Comparison of ENCODE assay signal across 8 cellular contexts in the genomic region with DNA sequence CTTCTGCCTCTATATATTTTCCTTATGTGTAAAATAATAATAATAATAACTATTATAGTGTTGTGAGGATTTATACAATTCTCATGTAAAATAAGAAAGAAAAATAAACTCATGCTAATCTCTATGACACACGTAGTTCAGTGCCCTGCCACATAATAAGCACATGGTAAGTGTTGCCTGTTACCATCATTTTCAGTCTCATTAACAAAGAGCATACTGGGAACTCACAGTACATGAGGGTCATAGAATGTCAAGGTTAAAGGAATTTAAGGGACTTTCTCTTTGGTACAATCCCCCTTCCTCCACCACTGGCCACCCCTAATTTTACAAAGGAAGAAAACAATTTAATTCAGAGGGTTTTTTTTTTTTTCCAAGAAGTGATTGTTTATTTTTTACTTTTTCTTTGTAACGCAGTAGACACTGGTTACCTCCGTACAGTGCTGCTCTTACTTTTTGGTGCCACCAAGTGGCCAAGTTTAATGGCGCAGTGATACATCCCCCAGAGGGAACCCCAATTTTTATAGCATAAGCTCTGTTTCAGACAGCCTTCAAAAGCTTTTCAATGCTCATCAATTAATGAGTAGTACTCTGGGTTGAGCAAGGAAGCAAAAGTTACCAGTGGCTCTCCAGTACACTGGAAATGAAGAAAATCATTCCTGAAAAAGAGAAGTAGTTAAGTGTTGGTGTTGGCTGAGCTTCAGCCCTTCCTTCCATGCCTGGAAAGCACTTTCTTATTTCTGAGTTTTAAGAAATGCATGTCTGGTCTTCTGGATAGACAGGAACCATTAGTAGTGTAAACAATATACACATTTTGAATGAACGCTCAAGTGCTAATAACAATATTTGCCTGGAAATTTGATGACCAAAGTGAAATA.
DNase-seq lines count a peak whose midpoint lies in the region; ATAC-seq and TF ChIP-seq lines count a peak whose summit lies in the region.

No MANE protein-coding gene starts in this region.

- peak; percentile 91 for ATAC-seq in HG02588 (IDR thresholded peaks at IDR 0.05; ENCODE audit: unreplicated experiment)
- no peak for ATAC-seq in thoracic aorta (ENCODE audit: insufficient number of reproducible peaks, low FRiP score, low read depth)

- H3K9ac ChIP-seq in endodermal cell (ENCODE audit: extremely low read depth, low read length, poor library complexity, severe bottlenecking) = no peak overlapping the region

- H3K27ac Mint-ChIP-seq in endodermal cell (no peak overlapping the region), nephron progenitor cell (no peak overlapping the region)

- DNase-seq in NCI-H748 (lab: John Stamatoyannopoulos, UW; ENCODE audit: unreplicated experiment) = peak; percentile 32
- no peak for DNase-seq in NCI-H748 treated with DMSO at 0.1 percent for 48 hours (lab: John Stamatoyannopoulos, UW)
- DNase-seq in NAMALWA (ENCODE audit: low spot score) = peak; percentile 63
- DNase-seq in activated CD4-positive, alpha-beta T cell treated with anti-CD3 and anti-CD28 coated beads, Interleukin-2, amount 50 U/mL, for 1 hour = peak; percentile 42
- peak; percentile 79 for DNase-seq in endodermal cell
- DNase-seq in nephron progenitor cell = peak; percentile 43
- no peak for DNase-seq in thoracic aorta (ENCODE audit: low spot score)

- 52 to 57% methylated on average over 2 to 5 of the region's 5 CpGs for WGBS in endodermal cell (ENCODE audit: insufficient coverage in 1 of 2, insufficient read length in 1 of 2), 2 experiments

- peak; percentile 90 for TF ChIP-seq CTCF in endodermal cell (conservative IDR thresholded peaks at IDR 0.05)
- peak; percentile 66 for TF ChIP-seq CTCF in nephron progenitor cell (IDR thresholded peaks at IDR 0.05)
- TF ChIP-seq CTCF in thoracic aorta (IDR thresholded peaks at IDR 0.05) = peak; percentile 54

- no peak overlapping the region for H3K4me3 ChIP-seq in endodermal cell (ENCODE audit: low read length)
- H3K4me3 ChIP-seq in thoracic aorta = peak overlapping the region; percentile 43

- no peak overlapping the region for H3K27ac ChIP-seq in endodermal cell (ENCODE audit: low read depth, low read length)
- no peak overlapping the region for H3K27ac ChIP-seq in thoracic aorta

- H3K9me3 Mint-ChIP-seq in endodermal cell (no peaks in the 10 kb centered on the region), nephron progenitor cell (peaks cover 9% of the 10 kb centered on the region)

- H3K27me3 ChIP-seq in endodermal cell (ENCODE audit: control insufficient read depth, insufficient read depth, low read length, poor library complexity, severe bottlenecking) (no peaks in the 10 kb centered on the region), thoracic aorta (replicated peaks; ENCODE audit: insufficient read depth) (no peaks in the 10 kb centered on the region)

- H3K36me3 Mint-ChIP-seq in endodermal cell (ENCODE audit: low read depth) = no peaks in the 10 kb centered on the region
- H3K36me3 Mint-ChIP-seq in nephron progenitor cell (ENCODE audit: low read depth) = no peaks in the 10 kb centered on the region

- H3K4me1 Mint-ChIP-seq in endodermal cell = peaks cover 6% of the 10 kb centered on the region
- H3K4me1 Mint-ChIP-seq in nephron progenitor cell = no peaks in the 10 kb centered on the region

- H3K4me3 Mint-ChIP-seq in endodermal cell (no peak overlapping the region), nephron progenitor cell (no peak overlapping the region)

- H3K36me3 ChIP-seq in endodermal cell (ENCODE audit: control insufficient read depth, insufficient read depth, low read length) (no peaks in the 10 kb centered on the region), thoracic aorta (no peaks in the 10 kb centered on the region)

- no peaks in the 10 kb centered on the region for H3K9me3 ChIP-seq in endodermal cell (ENCODE audit: control insufficient read depth, low read length)
- no peaks in the 10 kb centered on the region for H3K9me3 ChIP-seq in thoracic aorta

- H3K27me3 Mint-ChIP-seq in endodermal cell (ENCODE audit: insufficient read depth) (no peaks in the 10 kb centered on the region), nephron progenitor cell (ENCODE audit: low read depth, poor library complexity) (peaks cover 3% of the 10 kb centered on the region)

- H3K4me1 ChIP-seq in endodermal cell (ENCODE audit: control insufficient read depth, insufficient read depth, low read length) = no peaks in the 10 kb centered on the region
- peaks cover 0 to 6% of the 10 kb centered on the region in 2 donors for H3K4me1 ChIP-seq in thoracic aorta (ENCODE audit: control insufficient read depth in 1 of 2, low read depth in 2 of 2)

Comparison
In these comparisons a context has a peak if more than half of its experiments do, and no peak if none do; other contexts are left out.
1. DNase-seq: peak in NCI-H748 (single experiment), NAMALWA (single experiment), activated CD4-positive, alpha-beta T cell treated with anti-CD3 and anti-CD28 coated beads, Interleukin-2, amount 50 U/mL, for 1 hour (single experiment), endodermal cell (single experiment) and nephron progenitor cell (single experiment); none in NCI-H748 treated with DMSO at 0.1 percent for 48 hours (single experiment) and thoracic aorta (single experiment).
2. Peak in every context shown above with its lines, with median percentiles within 50 percentile points of each other: CTCF ChIP-seq.